ENCODE assay signal across 8 cellular contexts in the genomic region with DNA sequence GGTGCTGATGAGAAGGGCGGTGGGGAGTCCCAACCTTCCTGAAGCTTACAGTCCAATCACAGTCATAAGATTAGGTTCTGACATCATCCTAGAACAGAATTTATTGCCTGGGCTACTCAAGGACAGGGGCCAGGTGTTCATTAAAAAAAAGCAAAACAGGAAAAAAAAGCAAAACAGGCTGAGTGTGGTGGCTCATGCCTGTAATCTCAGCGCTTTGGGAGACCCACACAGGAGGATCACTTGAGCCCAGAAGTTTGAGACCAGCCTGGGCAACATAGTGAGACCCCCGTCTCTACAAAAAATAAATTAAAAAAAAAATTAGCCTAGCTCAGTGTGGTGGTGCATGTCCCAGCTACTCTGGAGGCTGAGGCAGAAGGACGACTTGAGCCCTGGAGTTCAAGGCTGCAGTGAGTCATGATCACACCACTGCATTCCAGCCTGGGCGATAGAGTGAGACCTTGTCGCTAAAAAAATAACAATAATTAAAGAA. TPM values are rescaled to one million over a fixed set of nuclear protein-coding genes. Genes with fewer than 3 reads are reported as not detected.
DNase-seq lines count a peak whose midpoint lies in the region; FAIRE-seq and TF ChIP-seq lines count a peak whose summit lies in the region.

No MANE protein-coding gene starts in this region.

- TF ChIP-seq CTCF in MCF 10A (IDR thresholded peaks at IDR 0.05; ENCODE audit: unreplicated experiment) (no peak), breast epithelium (IDR thresholded peaks at IDR 0.05) (no peak)

- H3K4me3 Mint-ChIP-seq in MCF 10A (ENCODE audit: unreplicated experiment): peak overlapping the region; percentile 15

- peaks cover 32% of the 10 kb centered on the region for H3K4me1 Mint-ChIP-seq in MCF 10A (ENCODE audit: insufficient read depth, unreplicated experiment)

- POLR2A ChIA-PET in MCF 10A (lab: Yijun Ruan, JAX): interaction anchor here (1.4 to 15.4 kb wide), 8 partner anchors 12 to 153 kb away, joined by 3 to 213 read pairs (median 6); partner anchors contain the start of genes OFD1, TCEANC and TRAPPC2

- no peaks in the 10 kb centered on the region for H3K9me3 Mint-ChIP-seq in MCF 10A (ENCODE audit: unreplicated experiment)

- no peak for DNase-seq in MCF 10A (ENCODE audit: unreplicated experiment)
- DNase-seq in breast epithelium (ENCODE audit: low spot score in 2 of 2): no peak
- peak; percentile 14 for DNase-seq in RPMI7951 (ENCODE audit: low read depth)
- peak; percentile 31 for DNase-seq in germinal center (ENCODE audit: low spot score)
- no peak for DNase-seq in substantia nigra (lab: John Stamatoyannopoulos, UW)
- no peak for DNase-seq in kidney glomerular epithelial cell (lab: John Stamatoyannopoulos, UW)
- DNase-seq in small intestine: no peak
- DNase-seq in caudate nucleus (lab: John Stamatoyannopoulos, UW): no peak

- H3K4me3 ChIP-seq in breast epithelium (no peak overlapping the region), small intestine (ENCODE audit: low read depth in 1 of 2, low read length in 2 of 2) (no peak overlapping the region)

- TF ChIP-seq POLR2A in breast epithelium (IDR thresholded peaks at IDR 0.05): no peak

- H3K36me3 Mint-ChIP-seq in MCF 10A (ENCODE audit: insufficient read depth, unreplicated experiment): no peaks in the 10 kb centered on the region

- peak overlapping the region; percentile 35 for H3K27ac Mint-ChIP-seq in MCF 10A (ENCODE audit: low read depth, unreplicated experiment)

- intact Hi-C loops in MCF 10A (cut with micrococcal nuclease) (no loop called here), breast epithelium (cut with DNase I; ENCODE audit: low total_unique reads) (no loop called here)

- H3K4me1 ChIP-seq in breast epithelium (no peaks in the 10 kb centered on the region), small intestine (ENCODE audit: control insufficient read depth in 2 of 2, insufficient read depth in 1 of 2, low read depth in 1 of 2, low read length in 1 of 2) (peaks cover 4 to 6% of the 10 kb centered on the region in 2 donors)

- no peaks in the 10 kb centered on the region for H3K36me3 ChIP-seq in breast epithelium
- no peaks in the 10 kb centered on the region for H3K36me3 ChIP-seq in small intestine (ENCODE audit: control insufficient read depth in 2 of 2, insufficient read depth in 2 of 2, low read length in 2 of 2)

- BruUV-seq in MCF 10A (replicated peaks; lab: Mats Ljungman, UMichigan): no TSS peak

- H3K27me3 ChIP-seq in breast epithelium: peaks cover 0 to 45% of the 10 kb centered on the region in 2 donors
- H3K27me3 ChIP-seq in small intestine (ENCODE audit: control insufficient read depth in 2 of 2, insufficient read depth in 2 of 2, low read length in 2 of 2): no peaks in the 10 kb centered on the region

- no peak for FAIRE-seq in small intestine (lab: Jason Lieb, UNC)

- no peaks in the 10 kb centered on the region for H3K27me3 Mint-ChIP-seq in MCF 10A (ENCODE audit: insufficient read depth, unreplicated experiment)

- H3K27ac ChIP-seq in breast epithelium: peak overlapping the region in 1 of 2 donors; percentile 54
- no peak overlapping the region for H3K27ac ChIP-seq in substantia nigra (ENCODE audit: low read depth, low read length, poor library complexity, severe bottlenecking)
- no peak overlapping the region for H3K27ac ChIP-seq in small intestine (ENCODE audit: low read depth in 1 of 2, low read length in 1 of 2)
- H3K27ac ChIP-seq in caudate nucleus (ENCODE audit: low read depth, low read length): no peak overlapping the region

- WGBS in small intestine, 3 donors: 22 to 63% (median 57%) methylated on average over 6 of the region's 6 CpGs

- CTCF ChIA-PET in MCF 10A (lab: Yijun Ruan, JAX): interaction anchor here (0.7 to 1.1 kb wide), 4 partner anchors 30 to 246 kb away, joined by 3 to 6 read pairs (median 5); no protein-coding TSS in a partner anchor

- H3K9me3 ChIP-seq in breast epithelium (no peaks in the 10 kb centered on the region), small intestine (ENCODE audit: control insufficient read depth, low read depth) (no peaks in the 10 kb centered on the region)

RNA-seq across cellular contexts. Expression of gene RAB9A, which starts 3.0 kb away (rescaled TPM):
- total RNA-seq in MCF 10A (2022) (28.0 and 32.3 TPM in 2 replicates), breast epithelium (10 to 100 TPM; 41.0 to 63.4 (median 43.2) TPM)
- total RNA-seq in RPMI7951 (2014; rRNA removed; shearing (Covaris generic)): 30.9 and 33.4 TPM in 2 replicates
- 10 to 100 TPM; 16.5 to 32.4 (median 25.3) TPM for polyA plus RNA-seq in small intestine

RNA-seq across cellular contexts. Expression of gene TCEANC, which starts 38.9 kb away (rescaled TPM):
- total RNA-seq in MCF 10A (2022) (4.0 TPM in 2 replicates), breast epithelium (1 to 10 TPM; 4.6 to 7.8 (median 5.2) TPM)
- 0.88 and 1.7 TPM in 2 replicates for total RNA-seq in RPMI7951 (2014; rRNA removed; shearing (Covaris generic))
- 1 to 10 TPM; 1.4 to 2.2 (median 1.6) TPM for polyA plus RNA-seq in small intestine

RNA-seq across cellular contexts. Expression of gene TRAPPC2, which starts 42.5 kb away (rescaled TPM):
- total RNA-seq in MCF 10A (2022) (16.5 and 21.7 TPM in 2 replicates), breast epithelium (10 to 100 TPM in 2 of 3 donors, 1 to 10 TPM in 1; 8.2 to 25.3 (median 21.0) TPM)
- 20.4 and 21.6 TPM in 2 replicates for total RNA-seq in RPMI7951 (2014; rRNA removed; shearing (Covaris generic))
- polyA plus RNA-seq in small intestine: 1 to 10 TPM; 6.4 to 7.8 (median 7.6) TPM

RNA-seq across cellular contexts. Expression of gene OFD1, which starts 42.7 kb away (rescaled TPM):
- total RNA-seq in MCF 10A (2022) (44.3 and 44.8 TPM in 2 replicates), breast epithelium (100 to 1,000 TPM in 1 of 3 donors, 10 to 100 TPM in 2; 10.7 to 136 (median 48.8) TPM)
- total RNA-seq in RPMI7951 (2014; rRNA removed; shearing (Covaris generic)): 8.3 and 9.7 TPM in 2 replicates
- polyA plus RNA-seq in small intestine: 10 to 100 TPM; 18.3 to 71.3 (median 70.0) TPM

Comparison
In these comparisons a context has a peak if more than half of its experiments do, and no peak if none do; other contexts are left out.
1. DNase-seq: peak in RPMI7951 (single experiment) and germinal center (single experiment); none in MCF 10A (single experiment), breast epithelium (0 of 2), substantia nigra (0 of 49), kidney glomerular epithelial cell (single experiment), small intestine (single experiment) and caudate nucleus (0 of 61).